In the genomic region with DNA sequence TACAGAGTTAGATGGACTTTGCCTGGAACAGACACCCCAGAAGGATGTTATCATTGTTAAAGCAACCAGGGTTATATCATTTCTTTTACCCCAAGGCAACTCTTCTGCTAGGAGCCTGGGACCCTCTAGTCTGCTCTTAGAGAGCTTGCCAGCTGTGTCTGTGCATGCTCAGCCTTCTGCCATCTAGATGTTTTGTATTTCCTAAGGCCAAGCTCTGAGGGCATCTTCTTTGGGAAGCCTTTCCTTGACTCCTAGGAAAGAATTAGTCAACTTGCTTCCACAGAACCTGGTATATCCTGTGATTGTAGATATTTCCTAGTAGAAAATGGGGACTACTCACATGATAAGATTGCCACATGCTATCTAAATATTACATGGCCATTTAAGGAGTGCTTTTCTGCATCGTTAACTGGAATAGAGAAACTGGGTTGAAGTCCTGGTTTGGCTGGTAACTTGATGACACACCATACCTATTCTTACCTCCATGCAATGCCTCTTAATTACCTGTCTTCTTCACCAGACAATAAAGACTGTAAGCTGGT, we compare ENCODE assay signal across 11 cellular contexts.
DNase-seq lines count a peak whose midpoint lies in the region; ATAC-seq and TF ChIP-seq lines count a peak whose summit lies in the region.
"Had no signal": no experiment of that assay in that cellular context is flagged by ENCODE, and none has a peak within 500 bp of the region (broad histone marks: within the 10 kb centered on the region; RNA-seq: fewer than 3 reads in every experiment).

No MANE protein-coding gene starts in this region.

- DNase-seq in activated CD4-positive, alpha-beta T cell treated with anti-CD3 and anti-CD28 coated beads, Interleukin-2, amount 10 ng/mL, durations not matched to agents 24 days and 14 days, result no peak
- no peak for DNase-seq in activated CD4-positive, alpha-beta T cell treated with anti-CD3 and anti-CD28 coated beads, Interleukin-2, amount 50 U/mL, for 48 hours
- DNase-seq in activated CD4-positive, alpha-beta memory T cell treated with anti-CD3 and anti-CD28 coated beads, Interleukin-2, amount 10 ng/mL, durations not matched to agents 7 days and 5 days, result no peak
- DNase-seq in glomerular endothelial cell (ENCODE audit: extremely low read depth, low read depth, low spot score) (peak; percentile 52), thoracic aorta (ENCODE audit: low spot score) (no peak), NCI-H82 treated with DMSO at 0.1 percent for 48 hours (lab: John Stamatoyannopoulos, UW; ENCODE audit: unreplicated experiment) (no peak), NCI-H2107 treated with DMSO at 0.1 percent for 48 hours (lab: John Stamatoyannopoulos, UW; ENCODE audit: unreplicated experiment) (no peak)
- DNase-seq in effector CD4-positive, alpha-beta T cell, result no peak
- DNase-seq: NCI-H1048, posterior cingulate gyrus, SHP77 treated with DMSO at 0.1 percent for 48 hours had no signal

- H3K4me1 ChIP-seq in thoracic aorta (ENCODE audit: control insufficient read depth in 1 of 2, low read depth in 2 of 2), result peaks cover 70 to 87% of the 10 kb centered on the region in 2 donors

- peak overlapping the region; percentile 18 to 67 for H3K27ac ChIP-seq in thoracic aorta

- no peaks in the 10 kb centered on the region for H3K27me3 ChIP-seq in thoracic aorta (replicated peaks; ENCODE audit: insufficient read depth)

- no peaks in the 10 kb centered on the region for H3K27me3 Mint-ChIP-seq in activated CD4-positive, alpha-beta T cell treated with anti-CD3 and anti-CD28 coated beads, Interleukin-2, amount 10 ng/mL, durations not matched to agents 24 days and 14 days
- H3K27me3 Mint-ChIP-seq in activated CD4-positive, alpha-beta memory T cell treated with anti-CD3 and anti-CD28 coated beads, Interleukin-2, amount 10 ng/mL, durations not matched to agents 7 days and 5 days, result no peaks in the 10 kb centered on the region

- no peak overlapping the region for H3K4me3 ChIP-seq in thoracic aorta

- POLR2A ChIA-PET in activated CD4-positive, alpha-beta memory T cell treated with anti-CD3 and anti-CD28 coated beads, Interleukin-2, amount 10 ng/mL, durations not matched to agents 7 days and 5 days (lab: Charles Lee), result interaction anchor here (1.1 to 3.2 kb wide), 11 partner anchors 9 to 154 kb away, joined by 4 to 25 read pairs (median 6); partner anchors contain the start of genes RHOG and STIM1

- peak overlapping the region; percentile 62 for H3K4me3 Mint-ChIP-seq in activated CD4-positive, alpha-beta T cell treated with anti-CD3 and anti-CD28 coated beads, Interleukin-2, amount 10 ng/mL, durations not matched to agents 24 days and 14 days
- no peak overlapping the region for H3K4me3 Mint-ChIP-seq in activated CD4-positive, alpha-beta memory T cell treated with anti-CD3 and anti-CD28 coated beads, Interleukin-2, amount 10 ng/mL, durations not matched to agents 7 days and 5 days

- peaks cover 34% of the 10 kb centered on the region for H3K36me3 Mint-ChIP-seq in activated CD4-positive, alpha-beta T cell treated with anti-CD3 and anti-CD28 coated beads, Interleukin-2, amount 10 ng/mL, durations not matched to agents 24 days and 14 days (ENCODE audit: low read depth)
- H3K36me3 Mint-ChIP-seq in activated CD4-positive, alpha-beta memory T cell treated with anti-CD3 and anti-CD28 coated beads, Interleukin-2, amount 10 ng/mL, durations not matched to agents 7 days and 5 days (ENCODE audit: low read depth), result peaks cover 51% of the 10 kb centered on the region

- CTCF ChIA-PET in activated CD4-positive, alpha-beta memory T cell treated with anti-CD3 and anti-CD28 coated beads, Interleukin-2, amount 10 ng/mL, durations not matched to agents 7 days and 5 days (lab: Charles Lee), result interaction anchor here (0.5 to 2.9 kb wide), 15 partner anchors 10 to 145 kb away, joined by 3 to 25 read pairs (median 5); partner anchors contain the start of gene STIM1

- H3K9me3 Mint-ChIP-seq in activated CD4-positive, alpha-beta T cell treated with anti-CD3 and anti-CD28 coated beads, Interleukin-2, amount 10 ng/mL, durations not matched to agents 24 days and 14 days, result peaks cover 8% of the 10 kb centered on the region
- H3K9me3 Mint-ChIP-seq in activated CD4-positive, alpha-beta memory T cell treated with anti-CD3 and anti-CD28 coated beads, Interleukin-2, amount 10 ng/mL, durations not matched to agents 7 days and 5 days, result peaks cover 2% of the 10 kb centered on the region

- no peak for TF ChIP-seq CTCF in thoracic aorta (IDR thresholded peaks at IDR 0.05)

- H3K27ac Mint-ChIP-seq in activated CD4-positive, alpha-beta T cell treated with anti-CD3 and anti-CD28 coated beads, Interleukin-2, amount 10 ng/mL, durations not matched to agents 24 days and 14 days, result peak overlapping the region; percentile 88
- peak overlapping the region; percentile 87 for H3K27ac Mint-ChIP-seq in activated CD4-positive, alpha-beta memory T cell treated with anti-CD3 and anti-CD28 coated beads, Interleukin-2, amount 10 ng/mL, durations not matched to agents 7 days and 5 days

- no peaks in the 10 kb centered on the region for H3K9me3 ChIP-seq in thoracic aorta

- H3K4me1 Mint-ChIP-seq in activated CD4-positive, alpha-beta T cell treated with anti-CD3 and anti-CD28 coated beads, Interleukin-2, amount 10 ng/mL, durations not matched to agents 24 days and 14 days, result peaks cover 76% of the 10 kb centered on the region
- peaks cover 84% of the 10 kb centered on the region for H3K4me1 Mint-ChIP-seq in activated CD4-positive, alpha-beta memory T cell treated with anti-CD3 and anti-CD28 coated beads, Interleukin-2, amount 10 ng/mL, durations not matched to agents 7 days and 5 days

- intact Hi-C loops in activated CD4-positive, alpha-beta T cell treated with anti-CD3 and anti-CD28 coated beads, Interleukin-2, amount 10 ng/mL, durations not matched to agents 24 days and 14 days (cut with micrococcal nuclease), result loop anchor here (2.0 kb wide), 3 partner anchors 16 to 130 kb away; no protein-coding TSS in a partner anchor

- peak; percentile 29 for ATAC-seq in thoracic aorta (ENCODE audit: insufficient number of reproducible peaks, low FRiP score, low read depth)

- H3K36me3 ChIP-seq in thoracic aorta, result no peaks in the 10 kb centered on the region
